Comparison of ENCODE assay signal across 8 cellular contexts in the genomic region with DNA sequence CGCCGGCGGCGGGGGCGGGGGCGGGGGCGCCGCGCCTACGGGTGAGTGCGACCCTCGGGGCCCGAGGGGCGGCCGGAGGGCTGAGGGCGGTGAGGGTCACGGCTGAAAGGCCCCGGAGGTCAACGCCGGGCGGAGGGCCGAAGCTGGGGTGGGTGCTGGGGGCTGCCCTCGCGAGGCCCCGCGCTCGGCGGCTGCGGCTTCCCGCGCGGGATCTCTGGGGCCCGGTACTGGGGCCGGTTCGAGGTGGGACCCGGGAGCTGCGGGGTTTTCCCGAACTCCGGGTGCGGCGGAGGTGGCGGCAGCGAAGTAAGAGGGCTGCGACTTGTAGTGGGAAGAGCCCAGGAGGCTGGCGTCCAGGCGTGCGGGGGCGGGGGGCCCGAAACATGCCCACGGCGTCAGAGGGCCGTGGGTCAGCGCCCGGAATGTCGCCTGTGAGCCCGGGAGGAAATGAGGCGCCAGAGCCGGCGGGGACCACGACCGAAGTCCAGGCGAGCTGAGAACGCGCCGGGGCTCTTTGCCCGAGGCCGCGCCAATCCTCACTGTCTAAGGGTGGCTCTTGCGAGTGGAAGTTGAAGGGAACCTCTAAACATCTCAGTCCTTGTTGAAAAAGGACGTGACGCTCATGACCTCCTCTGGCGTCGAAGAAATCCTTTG. TPM values are rescaled to one million over a fixed set of nuclear protein-coding genes. Genes with fewer than 3 reads are reported as not detected.
DNase-seq lines count a peak whose midpoint lies in the region; TF ChIP-seq lines count a peak whose summit lies in the region.

No MANE protein-coding gene starts in this region.

- no peak for TF ChIP-seq CTCF in LNCaP clone FGC (IDR thresholded peaks at IDR 0.05; ENCODE audit: control insufficient read depth, extremely low read depth, insufficient read depth)
- TF ChIP-seq CTCF in choroid plexus epithelial cell (conservative IDR thresholded peaks at IDR 0.05; ENCODE audit: low read depth, low read length) = no peak
- no peak for TF ChIP-seq CTCF in lower leg skin (IDR thresholded peaks at IDR 0.05)

- no peaks in the 10 kb centered on the region for H3K9me3 Mint-ChIP-seq in activated naive CD4-positive, alpha-beta T cell treated with anti-CD3 and anti-CD28 coated beads, Interleukin-2, amount 10 ng/mL, durations not matched to agents 7 days and 5 days

- peak overlapping the region; percentile 62 for H3K4me3 ChIP-seq in LNCaP clone FGC (ENCODE audit: low read depth, low read length)
- H3K4me3 ChIP-seq in choroid plexus epithelial cell (ENCODE audit: low read depth, low read length) = peak overlapping the region; percentile 69
- H3K4me3 ChIP-seq in lower leg skin (ENCODE audit: low read depth, poor library complexity, severe bottlenecking) = peak overlapping the region; percentile 59
- peak overlapping the region; percentile 36 for H3K4me3 ChIP-seq in thymus (ENCODE audit: low read length)

- intact Hi-C loops in lower leg skin (cut with DNase I; ENCODE audit: low total_unique reads) = no loop called here

- CTCF ChIA-PET in activated naive CD4-positive, alpha-beta T cell treated with anti-CD3 and anti-CD28 coated beads, Interleukin-2, amount 10 ng/mL, durations not matched to agents 7 days and 5 days (lab: Charles Lee) = no interaction called here

- peaks cover 4% of the 10 kb centered on the region for H3K4me1 Mint-ChIP-seq in activated naive CD4-positive, alpha-beta T cell treated with anti-CD3 and anti-CD28 coated beads, Interleukin-2, amount 10 ng/mL, durations not matched to agents 7 days and 5 days

- WGBS in lower leg skin, 2 donors = 0 to 48% methylated on average over 11 to 49 of the region's 73 CpGs
- WGBS in thymus = 3% methylated on average over 66 of the region's 73 CpGs

- H3K27ac ChIP-seq in thymus (ENCODE audit: low read depth) = peak overlapping the region; percentile 31

- peak overlapping the region; percentile 28 for H3K4me3 Mint-ChIP-seq in activated naive CD4-positive, alpha-beta T cell treated with anti-CD3 and anti-CD28 coated beads, Interleukin-2, amount 10 ng/mL, durations not matched to agents 7 days and 5 days

- peaks cover 53% of the 10 kb centered on the region for H3K27me3 Mint-ChIP-seq in activated naive CD4-positive, alpha-beta T cell treated with anti-CD3 and anti-CD28 coated beads, Interleukin-2, amount 10 ng/mL, durations not matched to agents 7 days and 5 days

- no peak for TF ChIP-seq POLR2A in lower leg skin (IDR thresholded peaks at IDR 0.05)

- DNase-seq in activated naive CD4-positive, alpha-beta T cell treated with anti-CD3 and anti-CD28 coated beads, Interleukin-2, amount 10 ng/mL, durations not matched to agents 7 days and 5 days = no peak
- DNase-seq in activated naive CD4-positive, alpha-beta T cell (lab: John Stamatoyannopoulos, UW) = no peak
- no peak for DNase-seq in LNCaP clone FGC (ENCODE audit: low read depth)
- no peak for DNase-seq in choroid plexus epithelial cell (ENCODE audit: low read depth)
- DNase-seq in lower leg skin (ENCODE audit: low spot score in 2 of 2) = no peak
- no peak for DNase-seq in activated gamma-delta T cell treated with Interleukin-2 at 50 U/mL for 16 hours
- DNase-seq in NCI-H1092 treated with DMSO at 0.1 percent for 48 hours (lab: John Stamatoyannopoulos, UW) = no peak

- H3K36me3 ChIP-seq in thymus (ENCODE audit: control insufficient read depth, insufficient read depth) = no peaks in the 10 kb centered on the region

- H3K4me1 ChIP-seq in thymus (ENCODE audit: control insufficient read depth, insufficient read depth, low read length) = no peaks in the 10 kb centered on the region

- no peak overlapping the region for H3K27ac Mint-ChIP-seq in activated naive CD4-positive, alpha-beta T cell treated with anti-CD3 and anti-CD28 coated beads, Interleukin-2, amount 10 ng/mL, durations not matched to agents 7 days and 5 days

- no peaks in the 10 kb centered on the region for H3K36me3 Mint-ChIP-seq in activated naive CD4-positive, alpha-beta T cell treated with anti-CD3 and anti-CD28 coated beads, Interleukin-2, amount 10 ng/mL, durations not matched to agents 7 days and 5 days

- no peaks in the 10 kb centered on the region for H3K9me3 ChIP-seq in thymus (ENCODE audit: control insufficient read depth)

- H3K27me3 ChIP-seq in thymus (ENCODE audit: control insufficient read depth, insufficient read depth) = peaks cover 4% of the 10 kb centered on the region

RNA-seq across cellular contexts. Expression of gene IL13RA1, which starts 0.4 kb away (rescaled TPM):
- total RNA-seq in lower leg skin = 10 to 100 TPM; 14.4 to 33.0 (median 19.5) TPM
- 38.5 TPM for polyA plus RNA-seq in thymus
